Comparison of ENCODE assay signal across 9 cellular contexts in genomic region chrX:130118396-130118795, GRCh38. TPM values are rescaled to one million over a fixed set of nuclear protein-coding genes. Genes with fewer than 3 reads are reported as not detected.
DNase-seq lines count a peak whose midpoint lies in the region; ATAC-seq and TF ChIP-seq lines count a peak whose summit lies in the region.
"Had no signal": no experiment of that assay in that cellular context is flagged by ENCODE, and none has a peak within 500 bp of the region (broad histone marks: within the 10 kb centered on the region; RNA-seq: fewer than 3 reads in every experiment).

No MANE protein-coding gene starts in this region.

- ATAC-seq in Panc1, result peak; percentile 46
- no peak for ATAC-seq in HG02938 (IDR thresholded peaks at IDR 0.05; ENCODE audit: unreplicated experiment)

- no peaks in the 10 kb centered on the region for H3K36me3 ChIP-seq in Panc1 (ENCODE audit: control insufficient read depth, insufficient read depth, low read length)
- H3K36me3 ChIP-seq in esophagus squamous epithelium, result no peaks in the 10 kb centered on the region
- H3K36me3 ChIP-seq: heart left ventricle had no signal

- peak overlapping the region; percentile 40 for H3K4me3 Mint-ChIP-seq in activated CD4-positive, alpha-beta T cell treated with anti-CD3 and anti-CD28 coated beads, Interleukin-2, amount 10 ng/mL, durations not matched to agents 24 days and 14 days

- TF ChIP-seq POLR2A in esophagus squamous epithelium (IDR thresholded peaks at IDR 0.05), result no peak

- in situ Hi-C loops in Panc1 (cut with HindIII; ENCODE audit: low pct_unique_long_range_greater_than_20kb, low sequenced_read_pairs), result no loop called here

- CTCF ChIA-PET in Panc1 (lab: Charles Lee), result no interaction called here

- TF ChIP-seq CTCF in Panc1 (IDR thresholded peaks at IDR 0.05), result no peak
- no peak for TF ChIP-seq CTCF in esophagus squamous epithelium (IDR thresholded peaks at IDR 0.05)

- H3K4me1 Mint-ChIP-seq in activated CD4-positive, alpha-beta T cell treated with anti-CD3 and anti-CD28 coated beads, Interleukin-2, amount 10 ng/mL, durations not matched to agents 24 days and 14 days, result peaks cover 31% of the 10 kb centered on the region

- no peaks in the 10 kb centered on the region for H3K9me3 ChIP-seq in Panc1 (ENCODE audit: control insufficient read depth, insufficient read depth, low read depth, low read length)
- H3K9me3 ChIP-seq in esophagus squamous epithelium, result no peaks in the 10 kb centered on the region
- H3K9me3 ChIP-seq: heart left ventricle had no signal

- H3K27ac Mint-ChIP-seq in activated CD4-positive, alpha-beta T cell treated with anti-CD3 and anti-CD28 coated beads, Interleukin-2, amount 10 ng/mL, durations not matched to agents 24 days and 14 days, result peak overlapping the region; percentile 56

- 24 to 40% methylated on average over 2 to 5 of the region's 5 CpGs for WGBS in esophagus squamous epithelium, 2 donors

- H3K4me3 ChIP-seq in Panc1 (ENCODE audit: low read depth in 2 of 2, low read length in 2 of 2) (peak overlapping the region in 1 of 2 experiments; percentile 43; a peak in 2 of 4 replicates), esophagus squamous epithelium (no peak overlapping the region), skin epidermis (no peak overlapping the region)

- H3K27me3 ChIP-seq in Panc1 (ENCODE audit: control insufficient read depth, insufficient read depth, low read length) (no peaks in the 10 kb centered on the region), esophagus squamous epithelium (no peaks in the 10 kb centered on the region)

- H3K36me3 Mint-ChIP-seq in activated CD4-positive, alpha-beta T cell treated with anti-CD3 and anti-CD28 coated beads, Interleukin-2, amount 10 ng/mL, durations not matched to agents 24 days and 14 days (ENCODE audit: low read depth), result no peaks in the 10 kb centered on the region

- intact Hi-C loops in activated CD4-positive, alpha-beta T cell treated with anti-CD3 and anti-CD28 coated beads, Interleukin-2, amount 10 ng/mL, durations not matched to agents 24 days and 14 days (cut with micrococcal nuclease), result no loop called here
- intact Hi-C loops in Panc1 (cut with micrococcal nuclease; ENCODE audit: unreplicated experiment), result no loop called here
- intact Hi-C loops in esophagus squamous epithelium (cut with DNase I), result no loop called here

- H3K27me3 Mint-ChIP-seq in activated CD4-positive, alpha-beta T cell treated with anti-CD3 and anti-CD28 coated beads, Interleukin-2, amount 10 ng/mL, durations not matched to agents 24 days and 14 days, result no peaks in the 10 kb centered on the region

- no peaks in the 10 kb centered on the region for H3K9me3 Mint-ChIP-seq in activated CD4-positive, alpha-beta T cell treated with anti-CD3 and anti-CD28 coated beads, Interleukin-2, amount 10 ng/mL, durations not matched to agents 24 days and 14 days

- BruUV-seq in Panc1 (replicated peaks; lab: Mats Ljungman, UMichigan), result no TSS peak

- DNase-seq in activated CD4-positive, alpha-beta T cell treated with anti-CD3 and anti-CD28 coated beads, Interleukin-2, amount 10 ng/mL, durations not matched to agents 24 days and 14 days, result peak; percentile 61
- no peak for DNase-seq in activated CD4-positive, alpha-beta T cell treated with anti-CD3 and anti-CD28 coated beads, Interleukin-2, amount 50 U/mL, for 1 hour
- DNase-seq in Panc1 (ENCODE audit: low read depth, low spot score) (no peak), esophagus squamous epithelium (lab: John Stamatoyannopoulos, UW) (no peak), NCI-H2029 (lab: John Stamatoyannopoulos, UW) (no peak), iPS-NIHi11 (ENCODE audit: low spot score) (no peak)
- DNase-seq: heart left ventricle had no signal

- POLR2A ChIA-PET in Panc1 (lab: Charles Lee), result no interaction called here

- H3K4me1 ChIP-seq in Panc1 (ENCODE audit: control insufficient read depth, insufficient read depth, low read length) (peaks cover 52% of the 10 kb centered on the region), esophagus squamous epithelium (peaks cover 0 to 62% (median 17%) of the 10 kb centered on the region in 3 donors)

- H3K27ac ChIP-seq in Panc1 (ENCODE audit: low read length) (peak overlapping the region; percentile 90), esophagus squamous epithelium (peak overlapping the region in 3 of 4 donors; percentile 29 to 84 (median 58)), skin epidermis (peak overlapping the region in 13 of 21 experiments; percentile 6 to 86 (median 50))

RNA-seq across cellular contexts. Expression of gene ELF4, which starts 8.1 kb away (rescaled TPM):
- total RNA-seq in activated CD4-positive, alpha-beta T cell treated with anti-CD3 and anti-CD28 coated beads, Interleukin-2, amount 10 ng/mL, durations not matched to agents 24 days and 14 days, result 27.4 and 29.5 TPM in 2 replicates
- total RNA-seq in Panc1 (2021; ENCODE audit: unreplicated experiment) (48.0 TPM), esophagus squamous epithelium (10 to 100 TPM in 3 of 4 donors, 1 to 10 TPM in 1; 9.2 to 14.1 (median 12.5) TPM)
- 28.7 TPM for polyA plus RNA-seq in Panc1 (2012; ENCODE audit: insufficient read length)

RNA-seq across cellular contexts. Expression of gene AIFM1, which starts 47.2 kb away (rescaled TPM):
- total RNA-seq in activated CD4-positive, alpha-beta T cell treated with anti-CD3 and anti-CD28 coated beads, Interleukin-2, amount 10 ng/mL, durations not matched to agents 24 days and 14 days, result 44.4 and 47.7 TPM in 2 replicates
- total RNA-seq in Panc1 (2021; ENCODE audit: unreplicated experiment), result 96.6 TPM
- 95.4 TPM for polyA plus RNA-seq in Panc1 (2012; ENCODE audit: insufficient read length)
- 10 to 100 TPM; 10.9 to 23.1 (median 17.0) TPM for total RNA-seq in esophagus squamous epithelium

RNA-seq across cellular contexts. Expression of gene RAB33A, which starts 53.4 kb away (rescaled TPM):
- total RNA-seq in activated CD4-positive, alpha-beta T cell treated with anti-CD3 and anti-CD28 coated beads, Interleukin-2, amount 10 ng/mL, durations not matched to agents 24 days and 14 days, result 20.6 and 21.0 TPM in 2 replicates
- total RNA-seq in Panc1 (2021; ENCODE audit: unreplicated experiment) (2.2 TPM), esophagus squamous epithelium (under 1 TPM in 1 of 4 donors, not detected in 3; 0.38 TPM)
- polyA plus RNA-seq in Panc1 (2012; ENCODE audit: insufficient read length), result 7.2 TPM
